Comparison of ENCODE assay signal across 8 cellular contexts in genomic region chr12:56901313-56901712, GRCh38. TPM values are rescaled to one million over a fixed set of nuclear protein-coding genes. Genes with fewer than 3 reads are reported as not detected.
"Had no signal": no experiment of that assay in that cellular context is flagged by ENCODE, and none has a peak within 500 bp of the region (broad histone marks: within the 10 kb centered on the region; RNA-seq: fewer than 3 reads in every experiment).

No MANE protein-coding gene starts in this region.

RNA-seq across cellular contexts. Expression of gene SDR9C7, which starts 32.9 kb away (rescaled TPM):
- total RNA-seq: LHCN-M2, MCF 10A, NCI-H460, OCI-LY7, Peyer's patch, Right ventricle myocardium inferior, SJCRH30, SK-MEL-5 had no signal

RNA-seq across cellular contexts. Expression of gene RDH16, which starts 56.1 kb away (rescaled TPM):
- total RNA-seq: LHCN-M2, Right ventricle myocardium inferior, SK-MEL-5 had no signal
